23 cellular contexts compared by ENCODE assay signal in genomic region chr5:84215521-84215920, GRCh38.
A peak's percentile ranks its signal among the peaks of the same experiment; 100 is the strongest.
DNase-seq lines count a peak whose midpoint lies in the region; ATAC-seq, FAIRE-seq and TF ChIP-seq lines count a peak whose summit lies in the region.
"Had no signal": no experiment of that assay in that cellular context is flagged by ENCODE, and none has a peak within 500 bp of the region (broad histone marks: within the 10 kb centered on the region; RNA-seq: fewer than 3 reads in every experiment).

No MANE protein-coding gene starts in this region.

- H3K36me3 ChIP-seq in bronchial epithelial cell (ENCODE audit: control insufficient read depth, insufficient read depth, low read length): no peaks in the 10 kb centered on the region

- no peaks in the 10 kb centered on the region for H3K27me3 ChIP-seq in bronchial epithelial cell (ENCODE audit: control insufficient read depth, insufficient read depth, low read length)
- H3K27me3 ChIP-seq in foreskin keratinocyte: no peaks in the 10 kb centered on the region

- H3K4me3 Mint-ChIP-seq in osteocyte (ENCODE audit: unreplicated experiment): no peak overlapping the region
- H3K4me3 Mint-ChIP-seq: CD4-positive, alpha-beta T cell; HFFc6 had no signal

- H3K27ac Mint-ChIP-seq in osteocyte (ENCODE audit: unreplicated experiment): peak overlapping the region; percentile 1
- H3K27ac Mint-ChIP-seq: CD4-positive, alpha-beta T cell; HFFc6 had no signal

- H3K4me1 ChIP-seq in foreskin keratinocyte: peaks cover 4% of the 10 kb centered on the region

- no peaks in the 10 kb centered on the region for H3K27me3 Mint-ChIP-seq in osteocyte (ENCODE audit: unreplicated experiment)
- H3K27me3 Mint-ChIP-seq: CD4-positive, alpha-beta T cell had no signal

- FAIRE-seq in bronchial epithelial cell (lab: Jason Lieb, UNC): peak; percentile 40
- FAIRE-seq: A204.1, GM19239, HTR-8/SVneo, K562 had no signal

- CTCF ChIA-PET in RWPE1 (lab: Yijun Ruan, JAX): no interaction called here

- POLR2A ChIA-PET in RWPE1 (lab: Yijun Ruan, JAX; ENCODE audit: low non-redundant PET): no interaction called here

- peaks cover 8% of the 10 kb centered on the region for H3K9me3 Mint-ChIP-seq in osteocyte (ENCODE audit: unreplicated experiment)
- H3K9me3 Mint-ChIP-seq: CD4-positive, alpha-beta T cell had no signal

- H3K36me3 Mint-ChIP-seq in osteocyte (ENCODE audit: unreplicated experiment): peaks cover 26% of the 10 kb centered on the region

- no peak overlapping the region for H3K4me3 ChIP-seq in bronchial epithelial cell (ENCODE audit: low read depth, low read length)
- H3K4me3 ChIP-seq: K562 had no signal

- H3K27ac ChIP-seq in RWPE1 (no peak overlapping the region), foreskin keratinocyte (no peak overlapping the region)
- H3K27ac ChIP-seq: C4-2B, HL-60 had no signal

- peaks cover 46% of the 10 kb centered on the region for H3K4me1 Mint-ChIP-seq in osteocyte (ENCODE audit: unreplicated experiment)

- no peak for TF ChIP-seq CTCF in RWPE1 (conservative IDR thresholded peaks at IDR 0.05; ENCODE audit: low read depth)
- no peak for TF ChIP-seq CTCF in bronchial epithelial cell (IDR thresholded peaks at IDR 0.05; ENCODE audit: insufficient read depth, low read length, severe bottlenecking)
- no peak for TF ChIP-seq CTCF in foreskin keratinocyte (conservative IDR thresholded peaks at IDR 0.05)
- TF ChIP-seq CTCF in osteocyte (IDR thresholded peaks at IDR 0.05): no peak

- DNase-seq in RWPE1 (ENCODE audit: low spot score): peak; percentile 4
- peak; percentile 84 for DNase-seq in bronchial epithelial cell (ENCODE audit: low read depth)
- peak; percentile 77 to 91 for DNase-seq in foreskin keratinocyte
- DNase-seq in osteocyte (ENCODE audit: extremely low spot score, unreplicated experiment): no peak
- no peak for DNase-seq in NCI-H1930 (lab: John Stamatoyannopoulos, UW)
- no peak for DNase-seq in T1000 (lab: John Stamatoyannopoulos, UW)
- DNase-seq: ACHN; CD4-positive, alpha-beta T cell; DMS153; DMS79 treated with DMSO at 0.1 percent for 48 hours; GF-D8; GOT3; H7; HFFc6; IMR-90 had no signal

- ATAC-seq in foreskin keratinocyte (peak; percentile 83), GM19397 (IDR thresholded peaks at IDR 0.05; ENCODE audit: unreplicated experiment) (no peak)
- ATAC-seq: HCT116, K562 had no signal

Comparison
In these comparisons a context has a peak if more than half of its experiments do, and no peak if none do; other contexts are left out.
1. DNase-seq: peak in RWPE1 (single experiment), bronchial epithelial cell (single experiment) and foreskin keratinocyte (2 of 2); none in osteocyte (single experiment), NCI-H1930 (0 of 2) and T1000 (single experiment).